In the genomic region with DNA sequence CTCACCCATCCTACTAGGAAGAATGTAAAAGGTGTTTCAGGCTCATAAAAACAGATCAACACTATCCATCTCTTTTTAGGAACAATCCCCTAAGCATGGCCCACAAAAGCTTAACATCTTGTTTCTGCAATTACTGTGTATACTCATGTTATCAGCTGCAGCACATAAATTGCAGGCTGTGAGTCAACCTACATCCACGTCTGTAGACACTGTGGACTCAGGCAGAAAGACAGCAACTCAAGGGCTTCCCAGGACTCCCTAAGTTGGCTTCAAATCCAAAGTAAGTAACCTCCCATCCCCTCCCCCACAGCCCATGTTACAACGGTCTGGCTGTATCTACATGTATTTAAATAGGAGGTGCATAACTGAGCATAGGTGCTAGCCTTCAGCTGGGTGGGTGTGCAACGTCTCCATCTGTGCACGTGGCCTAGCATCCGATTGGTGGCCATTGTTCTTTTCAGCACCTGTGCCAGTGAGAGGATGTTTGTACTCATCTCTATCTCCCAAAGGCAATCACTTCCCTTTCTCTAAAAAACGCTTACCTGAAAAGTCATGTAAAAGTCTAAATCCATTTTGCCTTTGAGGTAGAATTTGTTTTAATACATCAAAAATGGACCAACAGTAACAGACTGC, we compare ENCODE assay signal across 15 cellular contexts. TPM values are rescaled to one million over a fixed set of nuclear protein-coding genes. Genes with fewer than 3 reads are reported as not detected.
DNase-seq lines count a peak whose midpoint lies in the region; ATAC-seq and TF ChIP-seq lines count a peak whose summit lies in the region.
"Had no signal": no experiment of that assay in that cellular context is flagged by ENCODE, and none has a peak within 500 bp of the region (broad histone marks: within the 10 kb centered on the region; RNA-seq: fewer than 3 reads in every experiment).

No MANE protein-coding gene starts in this region.

- no peak overlapping the region for H3K9ac ChIP-seq in HUES48 (ENCODE audit: low read depth, low read length)

- H3K27ac Mint-ChIP-seq in activated naive CD8-positive, alpha-beta T cell treated with anti-CD3 and anti-CD28 coated beads, Interleukin-2, amount 50 U/mL, for 24 hours: peak overlapping the region; percentile 24
- peak overlapping the region; percentile 31 to 98 (median 94) for H3K27ac Mint-ChIP-seq in naive thymus-derived CD4-positive, alpha-beta T cell

- no peak overlapping the region for H3K4me3 Mint-ChIP-seq in activated naive CD8-positive, alpha-beta T cell treated with anti-CD3 and anti-CD28 coated beads, Interleukin-2, amount 50 U/mL, for 24 hours
- peak overlapping the region; percentile 20 to 75 (median 62) for H3K4me3 Mint-ChIP-seq in naive thymus-derived CD4-positive, alpha-beta T cell

- H3K27me3 ChIP-seq in HUES48 (ENCODE audit: control insufficient read depth, insufficient read depth, low read length) (no peaks in the 10 kb centered on the region), testis (no peaks in the 10 kb centered on the region), SJCRH30 (no peaks in the 10 kb centered on the region)
- no peaks in the 10 kb centered on the region for H3K27me3 ChIP-seq in naive thymus-derived CD4-positive, alpha-beta T cell (ENCODE audit: control insufficient read depth in 2 of 2, insufficient read depth in 2 of 2, low read length in 2 of 2)
- H3K27me3 ChIP-seq: esophagus muscularis mucosa, transverse colon had no signal

- no peaks in the 10 kb centered on the region for H3K27me3 Mint-ChIP-seq in activated naive CD8-positive, alpha-beta T cell treated with anti-CD3 and anti-CD28 coated beads, Interleukin-2, amount 50 U/mL, for 24 hours
- H3K27me3 Mint-ChIP-seq in naive thymus-derived CD4-positive, alpha-beta T cell: no peaks in the 10 kb centered on the region

- no peak for TF ChIP-seq POLR2A in testis (IDR thresholded peaks at IDR 0.05)

- H3K36me3 ChIP-seq in HUES48 (ENCODE audit: control insufficient read depth, insufficient read depth, low read length) (peaks cover 31% of the 10 kb centered on the region), testis (ENCODE audit: low read depth, missing control alignments) (no peaks in the 10 kb centered on the region), SJCRH30 (peaks cover 23% of the 10 kb centered on the region)
- peaks cover 0 to 5% (median 0%) of the 10 kb centered on the region in 3 experiments for H3K36me3 ChIP-seq in naive thymus-derived CD4-positive, alpha-beta T cell (ENCODE audit: control insufficient read depth in 2 of 3, insufficient read depth in 3 of 3, low read length in 3 of 3)
- H3K36me3 ChIP-seq: transverse colon had no signal

- WGBS in testis, 2 donors: 61 to 65% methylated on average over 6 of the region's 6 CpGs

- H3K9me3 Mint-ChIP-seq in activated naive CD8-positive, alpha-beta T cell treated with anti-CD3 and anti-CD28 coated beads, Interleukin-2, amount 50 U/mL, for 24 hours: no peaks in the 10 kb centered on the region
- H3K9me3 Mint-ChIP-seq in naive thymus-derived CD4-positive, alpha-beta T cell: no peaks in the 10 kb centered on the region

- peak overlapping the region; percentile 8; the same call in 1 of the 2 replicates for H3K4me3 ChIP-seq in HUES48 (ENCODE audit: low read depth, low read length)
- H3K4me3 ChIP-seq in naive thymus-derived CD4-positive, alpha-beta T cell (ENCODE audit: low read length): no peak overlapping the region
- no peak overlapping the region for H3K4me3 ChIP-seq in testis
- no peak overlapping the region for H3K4me3 ChIP-seq in SJCRH30
- H3K4me3 ChIP-seq: esophagus muscularis mucosa, transverse colon had no signal

- peak overlapping the region; percentile 94 for H3K27ac ChIP-seq in HUES48 (ENCODE audit: low read depth, low read length)
- peak overlapping the region; percentile 59 for H3K27ac ChIP-seq in naive thymus-derived CD4-positive, alpha-beta T cell (ENCODE audit: low read depth, low read length)
- H3K27ac ChIP-seq in testis: no peak overlapping the region
- H3K27ac ChIP-seq in SJCRH30: no peak overlapping the region
- H3K27ac ChIP-seq: 22Rv1, esophagus muscularis mucosa, transverse colon had no signal

- CTCF ChIA-PET in naive thymus-derived CD4-positive, alpha-beta T cell (lab: Charles Lee): interaction anchor here (1.0 kb wide), 1 partner anchor 29 kb away, joined by 3 read pairs; no protein-coding TSS in a partner anchor

- intact Hi-C loops in naive thymus-derived CD4-positive, alpha-beta T cell (cut with micrococcal nuclease): loop anchor here (5.0 kb wide), 4 partner anchors 37 to 417 kb away; no protein-coding TSS in a partner anchor
- intact Hi-C loops in testis (cut with DNase I; ENCODE audit: low total_unique reads): no loop called here

- peaks cover 92% of the 10 kb centered on the region for H3K4me1 Mint-ChIP-seq in activated naive CD8-positive, alpha-beta T cell treated with anti-CD3 and anti-CD28 coated beads, Interleukin-2, amount 50 U/mL, for 24 hours
- H3K4me1 Mint-ChIP-seq in naive thymus-derived CD4-positive, alpha-beta T cell: peaks cover 48 to 100% (median 94%) of the 10 kb centered on the region in 7 donors

- no peak for TF ChIP-seq CTCF in testis (IDR thresholded peaks at IDR 0.05)

- POLR2A ChIA-PET in naive thymus-derived CD4-positive, alpha-beta T cell (lab: Charles Lee): interaction anchor here (0.8 to 1.7 kb wide), 7 partner anchors 9 to 31 kb away, joined by 3 to 8 read pairs (median 3); no protein-coding TSS in a partner anchor

- peak; percentile 20 for DNase-seq in NCI-H146 (lab: John Stamatoyannopoulos, UW)
- DNase-seq in NCI-H146 treated with DMSO at 0.1 percent for 48 hours (lab: John Stamatoyannopoulos, UW; ENCODE audit: unreplicated experiment): no peak
- DNase-seq in activated naive CD8-positive, alpha-beta T cell treated with anti-CD3 and anti-CD28 coated beads, Interleukin-2, amount 50 U/mL, for 24 hours: no peak
- peak in 1 of 9 donors; percentile 33 for DNase-seq in naive thymus-derived CD4-positive, alpha-beta T cell
- no peak for DNase-seq in testis
- no peak for DNase-seq in NK-92 treated with Interleukin-12 subunit alpha and Interleukin-12 subunit beta, amount 100 ng/mL, for 24 hours (lab: John Stamatoyannopoulos, UW)
- DNase-seq in SJCRH30: no peak
- DNase-seq: activated CD4-positive, CD25-positive, alpha-beta regulatory T cell treated with anti-CD3 and anti-CD28 coated beads, Interleukin-2, amount 50 U/mL, for 72 hours; activated effector memory CD4-positive, alpha-beta T cell treated with Interleukin-2 at 50 U/mL for 16 hours; NCI-H2081; transverse colon had no signal

- ATAC-seq in activated naive CD8-positive, alpha-beta T cell treated with anti-CD3 and anti-CD28 coated beads, Interleukin-2, amount 50 U/mL, for 24 hours: no peak
- no peak for ATAC-seq in naive thymus-derived CD4-positive, alpha-beta T cell
- ATAC-seq: SK-N-SH treated with all-trans-retinoic acid at 6 μM for 48 hours had no signal

- peaks cover 44% of the 10 kb centered on the region for H3K4me1 ChIP-seq in HUES48 (ENCODE audit: control insufficient read depth, insufficient read depth, low read length)
- peaks cover 25 to 58% of the 10 kb centered on the region in 2 donors for H3K4me1 ChIP-seq in naive thymus-derived CD4-positive, alpha-beta T cell (ENCODE audit: control insufficient read depth in 2 of 2, insufficient read depth in 2 of 2, low read length in 2 of 2)
- no peaks in the 10 kb centered on the region for H3K4me1 ChIP-seq in testis
- peaks cover 4% of the 10 kb centered on the region; the same call in 1 of the 2 replicates for H3K4me1 ChIP-seq in SJCRH30
- H3K4me1 ChIP-seq: transverse colon had no signal

- peaks cover 38% of the 10 kb centered on the region for H3K36me3 Mint-ChIP-seq in activated naive CD8-positive, alpha-beta T cell treated with anti-CD3 and anti-CD28 coated beads, Interleukin-2, amount 50 U/mL, for 24 hours (ENCODE audit: low read depth)
- H3K36me3 Mint-ChIP-seq in naive thymus-derived CD4-positive, alpha-beta T cell: peaks cover 0 to 29% (median 5%) of the 10 kb centered on the region in 5 donors

- H3K9me3 ChIP-seq in HUES48 (ENCODE audit: control insufficient read depth, insufficient read depth, low read length) (no peaks in the 10 kb centered on the region), testis (no peaks in the 10 kb centered on the region), SJCRH30 (replicated peaks) (no peaks in the 10 kb centered on the region)
- no peaks in the 10 kb centered on the region for H3K9me3 ChIP-seq in naive thymus-derived CD4-positive, alpha-beta T cell (ENCODE audit: control insufficient read depth in 2 of 3, low read length in 3 of 3)
- H3K9me3 ChIP-seq: esophagus muscularis mucosa, transverse colon had no signal

RNA-seq across cellular contexts. Expression of a gene that starts 30.0 kb away (rescaled TPM):
- total RNA-seq in naive thymus-derived CD4-positive, alpha-beta T cell: 100 to 1,000 TPM in 2 of 5 experiments, 10 to 100 TPM in 3; 52.3 to 185 (median 93.3) TPM
- 100 to 1,000 TPM in 1 of 2 donors, 10 to 100 TPM in 1; 74.2 to 108 TPM for polyA plus RNA-seq in naive thymus-derived CD4-positive, alpha-beta T cell
- 10 to 100 TPM; 76.6 to 95.1 TPM for total RNA-seq in testis
- 51.3 TPM for polyA plus RNA-seq in testis (ENCODE audit: insufficient read depth, low read depth, low replicate concordance)
- total RNA-seq in SJCRH30 (2014; rRNA removed; shearing (Covaris generic)): 47.3 and 48.8 TPM in 2 replicates

Comparison
In these comparisons a context has a peak if more than half of its experiments do, and no peak if none do; other contexts are left out.
1. H3K27ac ChIP-seq: peak in HUES48 (single experiment) and naive thymus-derived CD4-positive, alpha-beta T cell (single experiment); none in testis (0 of 2) and SJCRH30 (single experiment).